In the genomic region with DNA sequence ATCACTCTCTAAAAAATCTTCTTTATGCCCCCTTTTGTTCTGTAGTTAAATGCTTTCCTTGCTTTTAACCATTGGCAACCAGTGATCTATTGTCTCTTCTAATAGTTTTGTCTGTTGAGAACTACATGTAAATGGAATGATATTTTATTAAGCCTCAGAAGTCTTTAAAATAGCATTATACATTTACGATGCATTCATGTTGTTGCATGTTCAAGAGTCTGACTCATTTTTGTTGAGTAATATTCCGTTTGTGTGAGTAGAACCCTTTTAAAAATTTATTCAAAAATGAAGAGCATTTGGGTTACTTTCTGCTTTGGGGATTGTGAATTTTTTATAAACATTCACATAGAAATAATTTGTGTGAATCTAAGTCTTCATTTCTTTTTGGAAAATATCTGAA, we compare ENCODE assay signal across 22 cellular contexts.
"Had no signal": no experiment of that assay in that cellular context is flagged by ENCODE, and none has a peak within 500 bp of the region (broad histone marks: within the 10 kb centered on the region; RNA-seq: fewer than 3 reads in every experiment).

No MANE protein-coding gene starts in this region.

- H3K36me3 Mint-ChIP-seq: activated CD4-positive, alpha-beta memory T cell treated with anti-CD3 and anti-CD28 coated beads for 36 hours; activated naive CD8-positive, alpha-beta T cell; T-cell had no signal

- ATAC-seq: activated T-cell treated with anti-CD3 and anti-CD28 coated beads, Interleukin-2, amount 50 U/mL, for 4 hours; T-cell had no signal

- H3K9me3 Mint-ChIP-seq: activated CD4-positive, alpha-beta T cell treated with anti-CD3 and anti-CD28 coated beads, Interleukin-2, amount 10 ng/mL, durations not matched to agents 7 days and 5 days; activated naive CD4-positive, alpha-beta T cell treated with anti-CD3 and anti-CD28 coated beads for 36 hours had no signal

- H3K36me3 ChIP-seq: brain microvascular endothelial cell, Peyer's patch had no signal

- DNase-seq: activated CD4-positive, alpha-beta memory T cell treated with anti-CD3 and anti-CD28 coated beads for 36 hours; activated CD4-positive, alpha-beta T cell treated with anti-CD3 and anti-CD28 coated beads, Interleukin-2, amount 10 ng/mL, durations not matched to agents 7 days and 5 days; activated CD4-positive, CD25-positive, alpha-beta regulatory T cell; activated CD8-positive, alpha-beta memory T cell treated with anti-CD3 and anti-CD28 coated beads for 24 hours; activated gamma-delta T cell; activated naive CD4-positive, alpha-beta T cell treated with anti-CD3 and anti-CD28 coated beads for 36 hours; activated T-cell treated with anti-CD3 and anti-CD28 coated beads, Interleukin-2, amount 50 U/mL, for 4 hours; brain microvascular endothelial cell; cerebellar nuclear complex; MM.1S; NCI-H1092; NCI-H1417; NCI-H1930; NCI-H510A treated with DMSO at 0.1 percent for 48 hours; NK-92 treated with Interleukin-12 subunit alpha and Interleukin-12 subunit beta, amount 100 ng/mL, for 24 hours; Peyer's patch; SHP77 treated with DMSO at 0.1 percent for 48 hours; T-cell; T-helper 2 cell had no signal

- H3K4me1 Mint-ChIP-seq: activated CD4-positive, alpha-beta T cell treated with anti-CD3 and anti-CD28 coated beads, Interleukin-2, amount 10 ng/mL, durations not matched to agents 7 days and 5 days; T-cell had no signal

- H3K27ac Mint-ChIP-seq: activated CD4-positive, alpha-beta memory T cell treated with anti-CD3 and anti-CD28 coated beads for 36 hours; activated CD4-positive, alpha-beta T cell treated with anti-CD3 and anti-CD28 coated beads, Interleukin-2, amount 10 ng/mL, durations not matched to agents 7 days and 5 days; activated naive CD4-positive, alpha-beta T cell treated with anti-CD3 and anti-CD28 coated beads for 36 hours; activated naive CD8-positive, alpha-beta T cell; T-cell had no signal

- H3K27me3 ChIP-seq: brain microvascular endothelial cell, Peyer's patch had no signal

- H3K27ac ChIP-seq: brain microvascular endothelial cell, Peyer's patch, RWPE1, VCaP had no signal

- H3K27me3 Mint-ChIP-seq: activated CD4-positive, alpha-beta memory T cell treated with anti-CD3 and anti-CD28 coated beads for 36 hours; activated CD4-positive, alpha-beta T cell treated with anti-CD3 and anti-CD28 coated beads, Interleukin-2, amount 10 ng/mL, durations not matched to agents 7 days and 5 days; activated naive CD8-positive, alpha-beta T cell; T-cell had no signal

- H3K4me3 Mint-ChIP-seq: activated CD4-positive, alpha-beta memory T cell treated with anti-CD3 and anti-CD28 coated beads for 36 hours; activated CD4-positive, alpha-beta T cell treated with anti-CD3 and anti-CD28 coated beads, Interleukin-2, amount 10 ng/mL, durations not matched to agents 7 days and 5 days; activated naive CD4-positive, alpha-beta T cell treated with anti-CD3 and anti-CD28 coated beads for 36 hours; activated naive CD8-positive, alpha-beta T cell; activated T-cell treated with anti-CD3 and anti-CD28 coated beads, Interleukin-2, amount 50 U/mL, for 4 hours; T-cell had no signal

- H3K4me3 ChIP-seq: Peyer's patch had no signal
